Comparison of ENCODE assay signal across 23 cellular contexts in genomic region chr5:45643051-45643450, GRCh38. TPM values are rescaled to one million over a fixed set of nuclear protein-coding genes. Genes with fewer than 3 reads are reported as not detected.
"Had no signal": no experiment of that assay in that cellular context is flagged by ENCODE, and none has a peak within 500 bp of the region (broad histone marks: within the 10 kb centered on the region; RNA-seq: fewer than 3 reads in every experiment).

No MANE protein-coding gene starts in this region.

- H3K4me3 ChIP-seq: breast epithelium, Peyer's patch, SJCRH30 had no signal

- H3K4me1 ChIP-seq: breast epithelium, Peyer's patch, SJCRH30 had no signal

- H3K27ac ChIP-seq: breast epithelium, Peyer's patch, RWPE1, SJCRH30 had no signal

- H3K9me3 ChIP-seq: breast epithelium, Peyer's patch, SJCRH30 had no signal

- DNase-seq: activated B cell treated with CpG ODN at 0.5 μM for 24 hours; activated CD4-positive, alpha-beta T cell treated with anti-CD3 and anti-CD28 coated beads for 1 hour; activated CD4-positive, alpha-beta T cell treated with anti-CD3 and anti-CD28 coated beads, Interleukin-2, amount 10 ng/mL, durations not matched to agents 24 days and 14 days; activated CD4-positive, alpha-beta T cell treated with anti-CD3 and anti-CD28 coated beads, Interleukin-2, amount 50 U/mL, for 48 hours; activated CD8-positive, alpha-beta memory T cell treated with anti-CD3 and anti-CD28 coated beads, Interleukin-2, amount 10 ng/mL, durations not matched to agents 7 days and 5 days; activated effector memory CD4-positive, alpha-beta T cell treated with Interleukin-2 at 50 U/mL for 16 hours; activated naive CD4-positive, alpha-beta T cell; activated T-cell treated with anti-CD3 and anti-CD28 coated beads, Interleukin-2, amount 50 U/mL, for 24 hours; aorta; KBM-7; NCI-H1048; NCI-H146; NCI-H2029; NCI-H526 treated with DMSO at 0.1 percent for 48 hours; Peyer's patch; Right ventricle myocardium superior; SJCRH30; SW 1271 had no signal

- H3K27me3 ChIP-seq: breast epithelium, Peyer's patch, SJCRH30 had no signal

- H3K36me3 ChIP-seq: breast epithelium, Peyer's patch, SJCRH30 had no signal

RNA-seq across cellular contexts. Expression of gene HCN1, which starts 53.1 kb away (rescaled TPM):
- total RNA-seq: activated B cell treated with CpG ODN at 0.5 μM for 24 hours; activated CD4-positive, alpha-beta T cell treated with anti-CD3 and anti-CD28 coated beads, Interleukin-2, amount 10 ng/mL, durations not matched to agents 24 days and 14 days; activated CD8-positive, alpha-beta memory T cell treated with anti-CD3 and anti-CD28 coated beads, Interleukin-2, amount 10 ng/mL, durations not matched to agents 7 days and 5 days; activated T-helper 1 cell treated with anti-CD3 and anti-CD28 coated beads, Interleukin-12 subunit alpha, Interleukin-12 subunit beta, Interleukin-2, Interleukin-4 antibody, amounts not matched to agents 30 ng/mL and 10 ng/mL and 1 ng/mL, durations not matched to agents 14 hours and 24 hours and 36 hours; M059J; Peyer's patch; T-helper 1 cell treated with Interleukin-12 subunit alpha and Interleukin-12 subunit beta and Interleukin-4 antibody, amounts not matched to agents 30 ng/mL and 1 ng/mL, for 36 hours had no signal
- polyA plus RNA-seq: aorta had no signal
